In the genomic region with DNA sequence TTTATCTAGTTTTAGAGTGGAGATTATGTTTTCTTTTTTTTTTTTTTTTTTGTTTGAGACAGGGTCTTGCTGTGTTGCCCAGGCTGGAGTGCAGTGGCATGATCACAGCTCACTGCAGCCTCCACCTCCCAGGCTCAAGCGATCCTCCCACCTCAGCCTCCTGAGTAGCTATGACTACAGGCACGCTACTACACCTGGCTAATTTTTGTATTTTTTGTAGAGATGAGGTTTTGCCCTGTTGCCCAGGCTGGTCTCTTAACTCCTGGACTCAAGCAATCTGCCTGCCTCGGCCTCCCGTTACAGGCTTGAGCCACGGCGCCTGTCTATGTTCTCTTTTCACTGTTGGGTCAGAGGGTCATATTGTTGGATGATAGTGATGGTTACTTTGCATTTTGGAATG, we compare ENCODE assay signal across 5 cellular contexts. TPM values are rescaled to one million over a fixed set of nuclear protein-coding genes. Genes with fewer than 3 reads are reported as not detected.
"Had no signal": no experiment of that assay in that cellular context is flagged by ENCODE, and none has a peak within 500 bp of the region (broad histone marks: within the 10 kb centered on the region; RNA-seq: fewer than 3 reads in every experiment).

No MANE protein-coding gene starts in this region.

RNA-seq across cellular contexts. Expression of gene MPV17L, which starts 4.8 kb away (rescaled TPM):
- total RNA-seq: activated naive CD4-positive, alpha-beta T cell treated with anti-CD3 and anti-CD28 coated beads for 36 hours; activated naive CD4-positive, alpha-beta T cell treated with anti-CD3 and anti-CD28 coated beads, Interleukin-2, amount 50 U/mL, for 72 hours; activated naive CD8-positive, alpha-beta T cell treated with anti-CD3 and anti-CD28 coated beads, Interleukin-2, amount 10 ng/mL, durations not matched to agents 7 days and 5 days; activated T-helper 17 cell treated with anti-CD3 and anti-CD28 coated beads, Interleukin-2, amount 50 U/mL, for 72 hours had no signal

RNA-seq across cellular contexts. Expression of gene NPIPA5, which starts 22.2 kb away (rescaled TPM):
- total RNA-seq: ascending aorta had no signal
